Comparison of ENCODE assay signal across 13 cellular contexts in the genomic region with DNA sequence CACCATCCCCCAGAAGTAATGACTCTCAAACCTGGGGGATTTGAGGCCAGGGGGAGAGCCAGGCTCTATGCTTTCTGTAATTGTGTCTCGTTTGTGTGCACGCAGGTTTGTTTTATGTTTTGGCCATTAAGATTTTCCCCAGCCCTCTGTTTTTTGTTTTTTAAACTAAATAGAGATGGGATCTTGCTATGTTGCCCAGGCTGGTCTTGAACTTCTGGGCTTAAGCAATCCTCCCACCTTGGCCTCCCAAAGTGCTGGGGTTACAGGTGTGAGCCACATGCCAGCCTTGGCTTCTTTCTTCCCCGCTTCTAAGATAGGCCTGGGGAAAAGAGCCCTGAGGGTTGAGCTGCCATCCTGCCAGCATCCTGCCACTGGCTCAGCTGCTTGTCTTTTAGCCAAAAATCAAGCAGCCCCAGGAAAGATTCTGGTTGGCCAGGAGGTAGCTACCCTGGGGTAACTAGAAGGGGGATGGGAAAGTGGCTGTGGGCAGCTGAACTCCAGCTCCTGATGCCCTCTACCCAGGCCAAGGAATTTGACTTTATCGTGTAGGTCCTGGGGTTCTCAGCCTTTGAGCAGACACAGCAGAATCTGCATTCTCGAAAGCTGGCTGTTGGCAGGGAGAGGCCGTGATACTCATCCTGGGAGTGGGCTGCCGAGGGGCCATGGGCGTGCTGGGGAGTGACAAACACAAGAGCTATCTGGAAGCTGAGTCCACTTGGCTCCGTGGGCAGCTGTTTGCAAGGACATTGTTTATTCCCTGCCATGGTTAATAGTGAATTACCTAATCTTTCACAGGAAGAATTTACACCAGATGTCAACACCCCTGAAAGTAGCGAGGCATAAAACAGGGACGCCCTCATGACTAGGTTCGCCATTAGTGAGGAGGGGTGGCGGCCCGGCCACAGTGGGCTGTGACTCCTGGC. TPM values are rescaled to one million over a fixed set of nuclear protein-coding genes. Genes with fewer than 3 reads are reported as not detected.
A peak's percentile ranks its signal among the peaks of the same experiment; 100 is the strongest.
DNase-seq lines count a peak whose midpoint lies in the region; ATAC-seq and TF ChIP-seq lines count a peak whose summit lies in the region.
"Had no signal": no experiment of that assay in that cellular context is flagged by ENCODE, and none has a peak within 500 bp of the region (broad histone marks: within the 10 kb centered on the region; RNA-seq: fewer than 3 reads in every experiment).

No MANE protein-coding gene starts in this region.

- H3K36me3 ChIP-seq in body of pancreas (replicated peaks in 1 of 2; ENCODE audit: insufficient read depth in 1 of 2, low read depth in 2 of 2) (peaks cover 0 to 2% of the 10 kb centered on the region in 2 donors), left lung (peaks cover 0 to 70% of the 10 kb centered on the region in 2 donors), subcutaneous abdominal adipose tissue (ENCODE audit: control insufficient read depth in 5 of 5, insufficient read depth in 5 of 5, low read length in 5 of 5) (peaks cover 0 to 58% (median 32%) of the 10 kb centered on the region in 5 donors)

- in situ Hi-C loops in KBM-7 (cut with MboI; ENCODE audit: low pct_unique_long_range_greater_than_20kb, low sequenced_read_pairs), result no loop called here

- peak; percentile 47 for DNase-seq in NCI-H1092 treated with DMSO at 0.1 percent for 48 hours (lab: John Stamatoyannopoulos, UW)
- no peak for DNase-seq in NCI-H1092 (lab: John Stamatoyannopoulos, UW)
- DNase-seq in body of pancreas, result peak in 3 of 4 donors; percentile 48 to 68 (median 65)
- DNase-seq in left lung, result no peak
- no peak for DNase-seq in COR-L47 (lab: John Stamatoyannopoulos, UW)
- no peak for DNase-seq in NCI-H748 treated with DMSO at 0.1 percent for 48 hours (lab: John Stamatoyannopoulos, UW)
- no peak for DNase-seq in KBM-7
- DNase-seq: activated CD4-positive, alpha-beta T cell treated with anti-CD3 and anti-CD28 coated beads for 1 hour; brain microvascular endothelial cell; MM.1S had no signal

- WGBS in body of pancreas, 2 donors, result 47 to 57% methylated on average over 8 to 13 of the region's 14 CpGs

- H3K4me1 ChIP-seq in body of pancreas (peaks cover 44% of the 10 kb centered on the region), left lung (peaks cover 9 to 14% of the 10 kb centered on the region in 2 donors), subcutaneous abdominal adipose tissue (ENCODE audit: control insufficient read depth in 5 of 5, insufficient read depth in 5 of 5, low read length in 5 of 5) (peaks cover 0 to 19% (median 13%) of the 10 kb centered on the region in 5 donors)

- peak in 1 of 3 donors; percentile 34 for TF ChIP-seq POLR2A in body of pancreas (IDR thresholded peaks at IDR 0.05)

- ATAC-seq in body of pancreas, result peak; percentile 70
- ATAC-seq in left lung, result peak; percentile 11
- ATAC-seq: stimulated activated memory B cell treated with anti-CD40 and anti-IgM and Interleukin-4, amounts not matched to agents 10 μg/mL and 1 μg/mL and 100 μg/mL, for 72 hours had no signal

- H3K4me3 ChIP-seq in body of pancreas (no peak overlapping the region), left lung (no peak overlapping the region), subcutaneous abdominal adipose tissue (ENCODE audit: low read depth in 1 of 5, low read length in 5 of 5) (no peak overlapping the region)

- H3K27ac ChIP-seq in body of pancreas (peak overlapping the region; percentile 62 to 85 (median 74)), left lung (no peak overlapping the region), subcutaneous abdominal adipose tissue (ENCODE audit: low read depth, low read length) (peak overlapping the region; percentile 18)
- H3K27ac ChIP-seq: 22Rv1, brain microvascular endothelial cell had no signal

- intact Hi-C loops in body of pancreas (cut with DNase I), result no loop called here
- intact Hi-C loops in left lung (cut with DNase I), result no loop called here

- H3K9me3 ChIP-seq in body of pancreas (no peaks in the 10 kb centered on the region), left lung (no peaks in the 10 kb centered on the region), subcutaneous abdominal adipose tissue (ENCODE audit: control insufficient read depth in 5 of 5, low read length in 5 of 5) (no peaks in the 10 kb centered on the region)

- no peak for TF ChIP-seq CTCF in body of pancreas (IDR thresholded peaks at IDR 0.05)
- TF ChIP-seq CTCF in left lung (IDR thresholded peaks at IDR 0.05), result no peak

- H3K27me3 ChIP-seq in body of pancreas (no peaks in the 10 kb centered on the region), left lung (no peaks in the 10 kb centered on the region), subcutaneous abdominal adipose tissue (ENCODE audit: control insufficient read depth in 5 of 5, insufficient read depth in 4 of 5, low read length in 5 of 5) (no peaks in the 10 kb centered on the region)
- H3K27me3 ChIP-seq: brain microvascular endothelial cell had no signal

- H3K9ac ChIP-seq in subcutaneous abdominal adipose tissue (ENCODE audit: low read length in 5 of 5), result no peak overlapping the region

RNA-seq across cellular contexts. Expression of a gene that starts 18.5 kb away (rescaled TPM):
- total RNA-seq in body of pancreas (10 to 100 TPM in 1 of 2 donors, 1 to 10 TPM in 1; 6.0 to 18.5 TPM), left lung (1 to 10 TPM; 5.2 to 7.6 TPM)

RNA-seq across cellular contexts. Expression of a gene that starts 46.7 kb away (rescaled TPM):
- total RNA-seq in body of pancreas (10 to 100 TPM; 20.1 to 29.1 TPM), left lung (10 to 100 TPM; 48.6 to 52.7 TPM)

Comparison
In these comparisons a context has a peak if more than half of its experiments do, and no peak if none do; other contexts are left out.
1. DNase-seq: peak in NCI-H1092 treated with DMSO at 0.1 percent for 48 hours (single experiment) and body of pancreas (3 of 4); none in NCI-H1092 (single experiment), left lung (0 of 2), COR-L47 (single experiment), NCI-H748 treated with DMSO at 0.1 percent for 48 hours (single experiment) and KBM-7 (single experiment).
2. H3K27ac ChIP-seq: peak in body of pancreas (4 of 4) and subcutaneous abdominal adipose tissue (single experiment); none in left lung (0 of 2).